In genomic region chr11:10390375-10390774, GRCh38 we compare ENCODE assay signal across 16 cellular contexts.
"Had no signal": no experiment of that assay in that cellular context is flagged by ENCODE, and none has a peak within 500 bp of the region (broad histone marks: within the 10 kb centered on the region; RNA-seq: fewer than 3 reads in every experiment).

No MANE protein-coding gene starts in this region.

- H3K4me3 Mint-ChIP-seq: activated CD4-positive, alpha-beta T cell treated with anti-CD3 and anti-CD28 coated beads, Interleukin-2, amount 10 ng/mL, durations not matched to agents 24 days and 14 days; activated naive CD4-positive, alpha-beta T cell treated with anti-CD3 and anti-CD28 coated beads, Interleukin-2, amount 10 ng/mL, durations not matched to agents 7 days and 5 days; activated T-helper 17 cell treated with anti-CD3 and anti-CD28 coated beads, Interleukin-2, amount 50 U/mL, for 72 hours; memory B cell; natural killer cell treated with Interleukin-12 subunit alpha and Interleukin-12 subunit beta and Interleukin-15 and Interleukin-18, amount 100 ng/mL, for 72 hours; WTC11 had no signal

- H3K9me3 Mint-ChIP-seq: activated CD4-positive, alpha-beta T cell treated with anti-CD3 and anti-CD28 coated beads, Interleukin-2, amount 10 ng/mL, durations not matched to agents 24 days and 14 days; activated naive CD4-positive, alpha-beta T cell treated with anti-CD3 and anti-CD28 coated beads, Interleukin-2, amount 10 ng/mL, durations not matched to agents 7 days and 5 days; activated T-helper 17 cell treated with anti-CD3 and anti-CD28 coated beads, Interleukin-2, amount 50 U/mL, for 72 hours; memory B cell; natural killer cell treated with Interleukin-12 subunit alpha and Interleukin-12 subunit beta and Interleukin-15 and Interleukin-18, amount 100 ng/mL, for 72 hours had no signal

- H3K4me3 ChIP-seq: adrenal gland, left lung, sigmoid colon, suprapubic skin had no signal

- H3K36me3 ChIP-seq: adrenal gland, left lung, sigmoid colon, suprapubic skin had no signal

- H3K4me1 ChIP-seq: adrenal gland had no signal

- H3K27ac Mint-ChIP-seq: activated CD4-positive, alpha-beta T cell treated with anti-CD3 and anti-CD28 coated beads, Interleukin-2, amount 10 ng/mL, durations not matched to agents 24 days and 14 days; activated naive CD4-positive, alpha-beta T cell treated with anti-CD3 and anti-CD28 coated beads, Interleukin-2, amount 10 ng/mL, durations not matched to agents 7 days and 5 days; activated T-helper 17 cell treated with anti-CD3 and anti-CD28 coated beads, Interleukin-2, amount 50 U/mL, for 72 hours; memory B cell; natural killer cell treated with Interleukin-12 subunit alpha and Interleukin-12 subunit beta and Interleukin-15 and Interleukin-18, amount 100 ng/mL, for 72 hours; WTC11 had no signal

- H3K27ac ChIP-seq: adrenal gland, epithelial cell of prostate, left lung, sigmoid colon, suprapubic skin had no signal

- ATAC-seq: activated T-helper 17 cell treated with anti-CD3 and anti-CD28 coated beads, Interleukin-2, amount 50 U/mL, for 72 hours; left lung; natural killer cell treated with Interleukin-12 subunit alpha and Interleukin-12 subunit beta and Interleukin-15 and Interleukin-18, amount 100 ng/mL, for 72 hours; WTC11 had no signal

- H3K9me3 ChIP-seq: adrenal gland, left lung, sigmoid colon, suprapubic skin had no signal

- DNase-seq: activated CD4-positive, alpha-beta T cell treated with anti-CD3 and anti-CD28 coated beads, Interleukin-2, amount 10 ng/mL, durations not matched to agents 24 days and 14 days; activated naive CD4-positive, alpha-beta T cell treated with anti-CD3 and anti-CD28 coated beads, Interleukin-2, amount 10 ng/mL, durations not matched to agents 7 days and 5 days; activated T-cell treated with anti-CD3 and anti-CD28 coated beads for 4 hours; adrenal gland; central memory CD4-positive, alpha-beta T cell; effector memory CD4-positive, alpha-beta T cell; left lung; sigmoid colon; stimulated activated CD4-positive, alpha-beta T cell treated with anti-CD3 and anti-CD28 coated beads, Interleukin-12 subunit alpha, Interleukin-12 subunit beta, amount 100 ng/mL, for 4 hours; stimulated activated naive CD4-positive, alpha-beta T cell treated with Interleukin-2 at 50 U/mL for 16 hours had no signal

- H3K4me1 Mint-ChIP-seq: activated naive CD4-positive, alpha-beta T cell treated with anti-CD3 and anti-CD28 coated beads, Interleukin-2, amount 10 ng/mL, durations not matched to agents 7 days and 5 days; activated T-helper 17 cell treated with anti-CD3 and anti-CD28 coated beads, Interleukin-2, amount 50 U/mL, for 72 hours had no signal

- H3K27me3 ChIP-seq: adrenal gland, left lung, sigmoid colon, suprapubic skin had no signal
